In the genomic region with DNA sequence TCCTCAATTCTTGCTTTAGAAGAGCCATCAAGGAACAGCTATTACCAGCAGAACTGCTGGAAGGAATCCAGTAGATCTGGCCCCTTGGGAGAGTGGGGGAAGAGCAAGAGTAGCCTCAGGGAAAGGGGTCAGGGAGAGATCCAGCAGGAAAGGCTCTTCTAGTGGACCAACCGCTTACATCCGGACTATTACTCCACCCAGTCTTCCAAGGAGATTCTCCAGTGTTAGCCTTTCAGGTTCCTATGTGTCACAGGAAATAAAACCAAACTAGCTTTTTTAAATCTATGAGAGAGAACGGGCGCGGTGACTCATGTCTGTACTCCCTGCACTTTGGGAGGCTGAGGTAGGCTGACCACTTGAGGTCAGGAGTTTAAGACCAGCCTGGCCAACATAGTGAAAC, we compare ENCODE assay signal across 1 cellular context.
TF ChIP-seq lines count a peak whose summit lies in the region.

No MANE protein-coding gene starts in this region.

TF ChIP-seq in GM23338, 12 proteins besides CTCF, POLR2A, EP300 and RAD21 (continued from another document):
- TF ChIP-seq EZH2 (IDR thresholded peaks at IDR 0.05; ENCODE audit: low read depth, unreplicated experiment) = no peak
- no peak for TF ChIP-seq ZNF331 (CRISPR knock-in tag; IDR thresholded peaks at IDR 0.05; ENCODE audit: low read depth)
- no peak for TF ChIP-seq NANOG (IDR thresholded peaks at IDR 0.05; ENCODE audit: borderline replicate concordance)
- no peak for TF ChIP-seq POLR2AphosphoS5 (IDR thresholded peaks at IDR 0.05; ENCODE audit: low read depth)
- TF ChIP-seq, protein P1, sequence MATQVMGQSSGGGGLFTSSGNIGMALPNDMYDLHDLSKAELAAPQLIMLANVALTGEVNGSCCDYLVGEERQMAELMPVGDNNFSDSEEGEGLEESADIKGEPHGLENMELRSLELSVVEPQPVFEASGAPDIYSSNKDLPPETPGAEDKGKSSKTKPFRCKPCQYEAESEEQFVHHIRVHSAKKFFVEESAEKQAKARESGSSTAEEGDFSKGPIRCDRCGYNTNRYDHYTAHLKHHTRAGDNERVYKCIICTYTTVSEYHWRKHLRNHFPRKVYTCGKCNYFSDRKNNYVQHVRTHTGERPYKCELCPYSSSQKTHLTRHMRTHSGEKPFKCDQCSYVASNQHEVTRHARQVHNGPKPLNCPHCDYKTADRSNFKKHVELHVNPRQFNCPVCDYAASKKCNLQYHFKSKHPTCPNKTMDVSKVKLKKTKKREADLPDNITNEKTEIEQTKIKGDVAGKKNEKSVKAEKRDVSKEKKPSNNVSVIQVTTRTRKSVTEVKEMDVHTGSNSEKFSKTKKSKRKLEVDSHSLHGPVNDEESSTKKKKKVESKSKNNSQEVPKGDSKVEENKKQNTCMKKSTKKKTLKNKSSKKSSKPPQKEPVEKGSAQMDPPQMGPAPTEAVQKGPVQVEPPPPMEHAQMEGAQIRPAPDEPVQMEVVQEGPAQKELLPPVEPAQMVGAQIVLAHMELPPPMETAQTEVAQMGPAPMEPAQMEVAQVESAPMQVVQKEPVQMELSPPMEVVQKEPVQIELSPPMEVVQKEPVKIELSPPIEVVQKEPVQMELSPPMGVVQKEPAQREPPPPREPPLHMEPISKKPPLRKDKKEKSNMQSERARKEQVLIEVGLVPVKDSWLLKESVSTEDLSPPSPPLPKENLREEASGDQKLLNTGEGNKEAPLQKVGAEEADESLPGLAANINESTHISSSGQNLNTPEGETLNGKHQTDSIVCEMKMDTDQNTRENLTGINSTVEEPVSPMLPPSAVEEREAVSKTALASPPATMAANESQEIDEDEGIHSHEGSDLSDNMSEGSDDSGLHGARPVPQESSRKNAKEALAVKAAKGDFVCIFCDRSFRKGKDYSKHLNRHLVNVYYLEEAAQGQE (IDR thresholded peaks at IDR 0.05; ENCODE audit: unreplicated experiment) = no peak
- TF ChIP-seq STAT1 (IDR thresholded peaks at IDR 0.05; ENCODE audit: unreplicated experiment) = no peak
- TF ChIP-seq, protein P2, sequence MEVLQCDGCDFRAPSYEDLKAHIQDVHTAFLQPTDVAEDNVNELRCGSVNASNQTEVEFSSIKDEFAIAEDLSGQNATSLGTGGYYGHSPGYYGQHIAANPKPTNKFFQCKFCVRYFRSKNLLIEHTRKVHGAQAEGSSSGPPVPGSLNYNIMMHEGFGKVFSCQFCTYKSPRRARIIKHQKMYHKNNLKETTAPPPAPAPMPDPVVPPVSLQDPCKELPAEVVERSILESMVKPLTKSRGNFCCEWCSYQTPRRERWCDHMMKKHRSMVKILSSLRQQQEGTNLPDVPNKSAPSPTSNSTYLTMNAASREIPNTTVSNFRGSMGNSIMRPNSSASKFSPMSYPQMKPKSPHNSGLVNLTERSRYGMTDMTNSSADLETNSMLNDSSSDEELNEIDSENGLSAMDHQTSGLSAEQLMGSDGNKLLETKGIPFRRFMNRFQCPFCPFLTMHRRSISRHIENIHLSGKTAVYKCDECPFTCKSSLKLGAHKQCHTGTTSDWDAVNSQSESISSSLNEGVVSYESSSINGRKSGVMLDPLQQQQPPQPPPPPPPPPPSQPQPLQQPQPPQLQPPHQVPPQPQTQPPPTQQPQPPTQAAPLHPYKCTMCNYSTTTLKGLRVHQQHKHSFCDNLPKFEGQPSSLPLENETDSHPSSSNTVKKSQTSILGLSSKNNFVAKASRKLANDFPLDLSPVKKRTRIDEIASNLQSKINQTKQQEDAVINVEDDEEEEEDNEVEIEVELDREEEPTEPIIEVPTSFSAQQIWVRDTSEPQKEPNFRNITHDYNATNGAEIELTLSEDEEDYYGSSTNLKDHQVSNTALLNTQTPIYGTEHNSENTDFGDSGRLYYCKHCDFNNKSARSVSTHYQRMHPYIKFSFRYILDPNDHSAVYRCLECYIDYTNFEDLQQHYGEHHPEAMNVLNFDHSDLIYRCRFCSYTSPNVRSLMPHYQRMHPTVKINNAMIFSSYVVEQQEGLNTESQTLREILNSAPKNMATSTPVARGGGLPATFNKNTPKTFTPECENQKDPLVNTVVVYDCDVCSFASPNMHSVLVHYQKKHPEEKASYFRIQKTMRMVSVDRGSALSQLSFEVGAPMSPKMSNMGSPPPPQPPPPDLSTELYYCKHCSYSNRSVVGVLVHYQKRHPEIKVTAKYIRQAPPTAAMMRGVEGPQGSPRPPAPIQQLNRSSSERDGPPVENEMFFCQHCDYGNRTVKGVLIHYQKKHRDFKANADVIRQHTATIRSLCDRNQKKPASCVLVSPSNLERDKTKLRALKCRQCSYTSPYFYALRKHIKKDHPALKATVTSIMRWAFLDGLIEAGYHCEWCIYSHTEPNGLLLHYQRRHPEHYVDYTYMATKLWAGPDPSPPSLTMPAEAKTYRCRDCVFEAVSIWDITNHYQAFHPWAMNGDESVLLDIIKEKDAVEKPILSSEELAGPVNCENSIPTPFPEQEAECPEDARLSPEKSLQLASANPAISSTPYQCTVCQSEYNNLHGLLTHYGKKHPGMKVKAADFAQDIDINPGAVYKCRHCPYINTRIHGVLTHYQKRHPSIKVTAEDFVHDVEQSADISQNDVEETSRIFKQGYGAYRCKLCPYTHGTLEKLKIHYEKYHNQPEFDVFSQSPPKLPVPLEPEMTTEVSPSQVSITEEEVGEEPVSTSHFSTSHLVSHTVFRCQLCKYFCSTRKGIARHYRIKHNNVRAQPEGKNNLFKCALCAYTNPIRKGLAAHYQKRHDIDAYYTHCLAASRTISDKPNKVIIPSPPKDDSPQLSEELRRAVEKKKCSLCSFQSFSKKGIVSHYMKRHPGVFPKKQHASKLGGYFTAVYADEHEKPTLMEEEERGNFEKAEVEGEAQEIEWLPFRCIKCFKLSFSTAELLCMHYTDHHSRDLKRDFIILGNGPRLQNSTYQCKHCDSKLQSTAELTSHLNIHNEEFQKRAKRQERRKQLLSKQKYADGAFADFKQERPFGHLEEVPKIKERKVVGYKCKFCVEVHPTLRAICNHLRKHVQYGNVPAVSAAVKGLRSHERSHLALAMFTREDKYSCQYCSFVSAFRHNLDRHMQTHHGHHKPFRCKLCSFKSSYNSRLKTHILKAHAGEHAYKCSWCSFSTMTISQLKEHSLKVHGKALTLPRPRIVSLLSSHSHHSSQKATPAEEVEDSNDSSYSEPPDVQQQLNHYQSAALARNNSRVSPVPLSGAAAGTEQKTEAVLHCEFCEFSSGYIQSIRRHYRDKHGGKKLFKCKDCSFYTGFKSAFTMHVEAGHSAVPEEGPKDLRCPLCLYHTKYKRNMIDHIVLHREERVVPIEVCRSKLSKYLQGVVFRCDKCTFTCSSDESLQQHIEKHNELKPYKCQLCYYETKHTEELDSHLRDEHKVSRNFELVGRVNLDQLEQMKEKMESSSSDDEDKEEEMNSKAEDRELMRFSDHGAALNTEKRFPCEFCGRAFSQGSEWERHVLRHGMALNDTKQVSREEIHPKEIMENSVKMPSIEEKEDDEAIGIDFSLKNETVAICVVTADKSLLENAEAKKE (CRISPR knock-in tag; IDR thresholded peaks at IDR 0.05) = no peak
